10 cellular contexts compared by ENCODE assay signal in the genomic region with DNA sequence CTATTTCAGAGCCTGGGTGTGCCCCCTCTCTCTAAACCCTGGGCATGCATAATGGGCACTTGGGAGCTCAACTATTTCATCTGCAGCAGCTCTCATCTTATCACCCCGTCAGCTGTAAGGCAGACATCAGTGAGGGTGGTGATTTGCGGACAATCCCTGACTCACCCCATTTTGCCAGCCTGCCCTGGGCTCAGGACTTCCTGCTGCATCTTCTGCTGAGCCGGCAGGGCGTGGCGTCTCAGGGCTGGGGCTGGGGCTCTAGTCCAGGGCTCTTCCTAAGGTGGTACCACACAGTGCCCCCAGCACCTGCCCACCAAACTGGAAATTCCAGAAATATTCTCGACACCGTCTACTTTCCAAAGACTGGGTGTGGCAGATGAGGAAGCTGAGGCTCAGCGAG. TPM values are rescaled to one million over a fixed set of nuclear protein-coding genes. Genes with fewer than 3 reads are reported as not detected.
DNase-seq lines count a peak whose midpoint lies in the region; ATAC-seq and TF ChIP-seq lines count a peak whose summit lies in the region.
"Had no signal": no experiment of that assay in that cellular context is flagged by ENCODE, and none has a peak within 500 bp of the region (broad histone marks: within the 10 kb centered on the region; RNA-seq: fewer than 3 reads in every experiment).

No MANE protein-coding gene starts in this region.

- POLR2A ChIA-PET in activated CD8-positive, alpha-beta T cell treated with anti-CD3 and anti-CD28 coated beads, Interleukin-2, amount 10 ng/mL, durations not matched to agents 7 days and 5 days (lab: Charles Lee) = interaction anchor here (0.8 to 7.4 kb wide), 7 partner anchors 10 to 51 kb away, joined by 3 to 125 read pairs (median 8); no protein-coding TSS in a partner anchor

- H3K4me1 Mint-ChIP-seq in activated CD8-positive, alpha-beta T cell treated with anti-CD3 and anti-CD28 coated beads, Interleukin-2, amount 10 ng/mL, durations not matched to agents 7 days and 5 days (ENCODE audit: low read depth) = peaks cover 68% of the 10 kb centered on the region
- peaks cover 89% of the 10 kb centered on the region for H3K4me1 Mint-ChIP-seq in stimulated activated memory B cell treated with anti-CD40 and anti-IgM and Interleukin-4, amounts not matched to agents 10 μg/mL and 1 μg/mL and 100 μg/mL, for 72 hours
- H3K4me1 Mint-ChIP-seq in osteocyte (ENCODE audit: unreplicated experiment) = no peaks in the 10 kb centered on the region

- H3K4me3 Mint-ChIP-seq in activated CD8-positive, alpha-beta T cell treated with anti-CD3 and anti-CD28 coated beads, Interleukin-2, amount 10 ng/mL, durations not matched to agents 7 days and 5 days = peak overlapping the region; percentile 96
- no peak overlapping the region for H3K4me3 Mint-ChIP-seq in stimulated activated memory B cell treated with anti-CD40 and anti-IgM and Interleukin-4, amounts not matched to agents 10 μg/mL and 1 μg/mL and 100 μg/mL, for 72 hours
- H3K4me3 Mint-ChIP-seq in osteocyte (ENCODE audit: unreplicated experiment) = no peak overlapping the region
- H3K4me3 Mint-ChIP-seq: brain had no signal

- H3K36me3 Mint-ChIP-seq in activated CD8-positive, alpha-beta T cell treated with anti-CD3 and anti-CD28 coated beads, Interleukin-2, amount 10 ng/mL, durations not matched to agents 7 days and 5 days (ENCODE audit: low read depth) = peaks cover 39% of the 10 kb centered on the region
- no peaks in the 10 kb centered on the region for H3K36me3 Mint-ChIP-seq in stimulated activated memory B cell treated with anti-CD40 and anti-IgM and Interleukin-4, amounts not matched to agents 10 μg/mL and 1 μg/mL and 100 μg/mL, for 72 hours
- H3K36me3 Mint-ChIP-seq in osteocyte (ENCODE audit: unreplicated experiment) = no peaks in the 10 kb centered on the region
- H3K36me3 Mint-ChIP-seq: brain had no signal

- peak overlapping the region; percentile 96 for H3K27ac Mint-ChIP-seq in activated CD8-positive, alpha-beta T cell treated with anti-CD3 and anti-CD28 coated beads, Interleukin-2, amount 10 ng/mL, durations not matched to agents 7 days and 5 days
- peak overlapping the region; percentile 95 for H3K27ac Mint-ChIP-seq in stimulated activated memory B cell treated with anti-CD40 and anti-IgM and Interleukin-4, amounts not matched to agents 10 μg/mL and 1 μg/mL and 100 μg/mL, for 72 hours
- H3K27ac Mint-ChIP-seq in osteocyte (ENCODE audit: unreplicated experiment) = no peak overlapping the region

- H3K27me3 Mint-ChIP-seq in activated CD8-positive, alpha-beta T cell treated with anti-CD3 and anti-CD28 coated beads, Interleukin-2, amount 10 ng/mL, durations not matched to agents 7 days and 5 days (ENCODE audit: low read depth) = no peaks in the 10 kb centered on the region
- H3K27me3 Mint-ChIP-seq in stimulated activated memory B cell treated with anti-CD40 and anti-IgM and Interleukin-4, amounts not matched to agents 10 μg/mL and 1 μg/mL and 100 μg/mL, for 72 hours = no peaks in the 10 kb centered on the region
- H3K27me3 Mint-ChIP-seq in osteocyte (ENCODE audit: unreplicated experiment) = no peaks in the 10 kb centered on the region

- DNase-seq in NOMO-1 (lab: John Stamatoyannopoulos, UW; ENCODE audit: unreplicated experiment in 2 of 2) = peak; percentile 67 to 82
- DNase-seq in activated CD8-positive, alpha-beta T cell treated with anti-CD3 and anti-CD28 coated beads, Interleukin-2, amount 10 ng/mL, durations not matched to agents 7 days and 5 days = peak; percentile 73
- DNase-seq in foreskin keratinocyte = peak in 1 of 2 donors; percentile 57
- DNase-seq in NCI-H1105 treated with DMSO at 0.1 percent for 48 hours (lab: John Stamatoyannopoulos, UW) = no peak
- DNase-seq in osteocyte (ENCODE audit: extremely low spot score, unreplicated experiment) = no peak
- no peak for DNase-seq in kidney tubule cell (ENCODE audit: low spot score)
- no peak for DNase-seq in NCI-H774 (lab: John Stamatoyannopoulos, UW)
- DNase-seq: NCI-H82 had no signal

- TF ChIP-seq CTCF in foreskin keratinocyte (conservative IDR thresholded peaks at IDR 0.05) (no peak), osteocyte (IDR thresholded peaks at IDR 0.05) (no peak)

- no peak overlapping the region for H3K27ac ChIP-seq in foreskin keratinocyte

- H3K4me1 ChIP-seq in foreskin keratinocyte = peaks cover 8% of the 10 kb centered on the region

- CTCF ChIA-PET in activated CD8-positive, alpha-beta T cell treated with anti-CD3 and anti-CD28 coated beads, Interleukin-2, amount 10 ng/mL, durations not matched to agents 7 days and 5 days (lab: Charles Lee) = interaction anchor here (1.0 to 8.2 kb wide), 4 partner anchors 17 to 30 kb away, joined by 3 to 82 read pairs (median 66); no protein-coding TSS in a partner anchor

- no peaks in the 10 kb centered on the region for H3K9me3 Mint-ChIP-seq in activated CD8-positive, alpha-beta T cell treated with anti-CD3 and anti-CD28 coated beads, Interleukin-2, amount 10 ng/mL, durations not matched to agents 7 days and 5 days (ENCODE audit: insufficient read depth)
- no peaks in the 10 kb centered on the region for H3K9me3 Mint-ChIP-seq in stimulated activated memory B cell treated with anti-CD40 and anti-IgM and Interleukin-4, amounts not matched to agents 10 μg/mL and 1 μg/mL and 100 μg/mL, for 72 hours
- H3K9me3 Mint-ChIP-seq in osteocyte (ENCODE audit: unreplicated experiment) = no peaks in the 10 kb centered on the region
- H3K9me3 Mint-ChIP-seq: brain had no signal

- no peaks in the 10 kb centered on the region for H3K27me3 ChIP-seq in foreskin keratinocyte

- ATAC-seq in activated CD8-positive, alpha-beta T cell treated with anti-CD3 and anti-CD28 coated beads, Interleukin-2, amount 10 ng/mL, durations not matched to agents 7 days and 5 days = peak; percentile 38
- peak; percentile 82 for ATAC-seq in foreskin keratinocyte
- ATAC-seq in stimulated activated memory B cell treated with anti-CD40 and anti-IgM and Interleukin-4, amounts not matched to agents 10 μg/mL and 1 μg/mL and 100 μg/mL, for 72 hours = no peak

RNA-seq across cellular contexts. Expression of a gene that starts 0.9 kb away (rescaled TPM):
- total RNA-seq in activated CD8-positive, alpha-beta T cell treated with anti-CD3 and anti-CD28 coated beads, Interleukin-2, amount 10 ng/mL, durations not matched to agents 7 days and 5 days = 100 to 1,000 TPM; 208 to 212 TPM
- 6.6 and 7.1 TPM in 2 replicates for total RNA-seq in foreskin keratinocyte
- 5.4 and 7.0 TPM in 2 replicates for polyA plus RNA-seq in foreskin keratinocyte
- not detected in 2 replicates for total RNA-seq in osteocyte

Comparison
In these comparisons a context has a peak if more than half of its experiments do, and no peak if none do; other contexts are left out.
1. DNase-seq: peak in NOMO-1 (2 of 2) and activated CD8-positive, alpha-beta T cell treated with anti-CD3 and anti-CD28 coated beads, Interleukin-2, amount 10 ng/mL, durations not matched to agents 7 days and 5 days (single experiment); none in NCI-H1105 treated with DMSO at 0.1 percent for 48 hours (single experiment), osteocyte (single experiment), kidney tubule cell (single experiment) and NCI-H774 (single experiment).
2. RNA of a gene that starts 0.9 kb away (total RNA-seq): 208 to 212 TPM in activated CD8-positive, alpha-beta T cell treated with anti-CD3 and anti-CD28 coated beads, Interleukin-2, amount 10 ng/mL, durations not matched to agents 7 days and 5 days; 6.6 to 7.1 TPM in foreskin keratinocyte and not detected in osteocyte; every median in the first group is over 10 times any median in the second.